11 cellular contexts compared by ENCODE assay signal in the genomic region with DNA sequence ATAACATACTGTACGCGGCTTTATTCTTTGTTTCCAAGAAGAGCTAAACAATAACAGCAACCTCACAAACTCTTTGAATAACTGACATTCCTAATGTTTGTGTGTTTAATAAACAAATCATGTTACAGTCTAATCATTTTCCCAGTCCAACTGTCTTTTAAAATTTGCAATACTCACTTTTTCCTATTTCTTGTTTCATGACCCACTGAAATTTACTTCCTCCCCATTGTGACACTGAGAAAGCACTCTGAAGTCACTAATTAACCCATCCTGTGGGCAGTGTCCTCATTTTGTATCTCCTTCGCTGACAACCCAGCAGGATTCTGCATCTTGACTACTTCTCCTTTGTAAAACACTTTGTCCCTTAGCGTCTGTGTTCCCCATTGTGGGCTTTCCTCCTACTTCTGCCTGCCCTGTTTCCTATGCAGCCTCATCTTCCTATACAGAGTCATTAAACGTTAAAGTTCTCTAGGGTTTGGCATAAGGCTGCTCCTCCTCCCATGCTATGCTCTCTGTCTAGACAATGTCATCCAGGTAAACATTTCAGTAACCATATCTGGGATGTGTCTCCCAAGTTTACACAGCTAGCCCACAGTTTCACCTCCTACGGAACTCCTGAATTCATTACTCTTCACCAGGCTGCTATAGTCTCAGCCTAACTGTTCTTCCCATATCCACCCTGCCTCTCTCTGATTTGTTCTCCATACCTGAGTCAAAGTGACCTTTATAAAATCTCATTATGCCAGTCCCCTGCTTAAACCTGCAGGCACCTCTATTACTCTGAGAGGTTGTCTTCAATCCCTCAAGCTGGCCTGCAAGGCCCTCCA.
A peak's percentile ranks its signal among the peaks of the same experiment; 100 is the strongest.
DNase-seq lines count a peak whose midpoint lies in the region; FAIRE-seq and TF ChIP-seq lines count a peak whose summit lies in the region.
"Had no signal": no experiment of that assay in that cellular context is flagged by ENCODE, and none has a peak within 500 bp of the region (broad histone marks: within the 10 kb centered on the region; RNA-seq: fewer than 3 reads in every experiment).

No MANE protein-coding gene starts in this region.

- no peak overlapping the region for H2BK5ac ChIP-seq in trophoblast cell (ENCODE audit: low read depth, low read length, poor library complexity)

- H3K23ac ChIP-seq in trophoblast cell (ENCODE audit: low read length), result no peak overlapping the region

- peak overlapping the region; percentile 20 for H4K91ac ChIP-seq in trophoblast cell (ENCODE audit: low read depth, low read length)

- H4K12ac ChIP-seq in trophoblast cell (ENCODE audit: low read depth, low read length), result no peak overlapping the region

- H4K8ac ChIP-seq in trophoblast cell (ENCODE audit: low read depth, low read length), result peak overlapping the region; percentile 24

- H3K27ac ChIP-seq in esophagus muscularis mucosa (replicated peaks in 1 of 4), result peak overlapping the region; percentile 69 to 84 (median 78)
- no peak overlapping the region for H3K27ac ChIP-seq in trophoblast cell (ENCODE audit: low read depth, low read length)
- H3K27ac ChIP-seq in kidney (ENCODE audit: low read depth in 2 of 2, low read length in 2 of 2), result no peak overlapping the region
- H3K27ac ChIP-seq: KMS-11, prostate gland had no signal

- H3K4me1 ChIP-seq in esophagus muscularis mucosa (peaks cover 0 to 72% (median 59%) of the 10 kb centered on the region in 4 donors), trophoblast cell (ENCODE audit: control insufficient read depth in 1 of 2, insufficient read depth in 2 of 2, low read length in 2 of 2) (peaks cover 10 to 11% of the 10 kb centered on the region in 2 experiments), kidney (ENCODE audit: control insufficient read depth in 1 of 2, insufficient read depth in 1 of 2, low read depth in 1 of 2, low read length in 2 of 2) (peaks cover 0 to 4% of the 10 kb centered on the region in 2 donors)
- H3K4me1 ChIP-seq: prostate gland had no signal

- intact Hi-C loops in esophagus muscularis mucosa (cut with DNase I) (no loop called here), kidney (cut with DNase I) (no loop called here)

- no peak overlapping the region for H3K9ac ChIP-seq in trophoblast cell (ENCODE audit: low read length)
- no peak overlapping the region for H3K9ac ChIP-seq in kidney (ENCODE audit: low read length in 2 of 2)
- H3K9ac ChIP-seq: KMS-11 had no signal

- H3K36me3 ChIP-seq in esophagus muscularis mucosa (no peaks in the 10 kb centered on the region), trophoblast cell (ENCODE audit: control insufficient read depth in 1 of 2, insufficient read depth in 2 of 2, low read length in 2 of 2) (no peaks in the 10 kb centered on the region), kidney (ENCODE audit: control insufficient read depth in 1 of 2, insufficient read depth in 2 of 2, low read length in 2 of 2) (no peaks in the 10 kb centered on the region)
- H3K36me3 ChIP-seq: prostate gland had no signal

- peaks cover 3% of the 10 kb centered on the region for H3K79me1 ChIP-seq in trophoblast cell (ENCODE audit: low read length)

- FAIRE-seq in GM18507 (lab: Jason Lieb, UNC) (peak; percentile 12), kidney (lab: Jason Lieb, UNC) (no peak)
- FAIRE-seq: GM12892 had no signal

- H3K18ac ChIP-seq in trophoblast cell (ENCODE audit: low read length), result no peak overlapping the region

- H2BK120ac ChIP-seq in trophoblast cell (ENCODE audit: insufficient read depth, low read length, poor library complexity), result no peak overlapping the region

- no peak for DNase-seq in GM18507 (ENCODE audit: extremely low spot score, insufficient read length, low read depth)
- peak; percentile 73 to 97 for DNase-seq in NOMO-1 (lab: John Stamatoyannopoulos, UW; ENCODE audit: unreplicated experiment in 2 of 2)
- no peak for DNase-seq in esophagus muscularis mucosa (ENCODE audit: extremely low spot score)
- no peak for DNase-seq in trophoblast cell
- no peak for DNase-seq in NCI-H2171 (lab: John Stamatoyannopoulos, UW)
- DNase-seq in kidney, result no peak
- DNase-seq in activated T-cell treated with anti-CD3 and anti-CD28 coated beads, Interleukin-2, amount 50 U/mL, for 1 hour, result no peak
- DNase-seq in NCI-H524 (lab: John Stamatoyannopoulos, UW), result no peak

- no peak for TF ChIP-seq POLR2A in esophagus muscularis mucosa (IDR thresholded peaks at IDR 0.05; ENCODE audit: low read depth)

- H2AFZ ChIP-seq in trophoblast cell (ENCODE audit: insufficient read depth, low read length, poor library complexity), result no peak overlapping the region

- no peak overlapping the region for H3K4me3 ChIP-seq in esophagus muscularis mucosa
- H3K4me3 ChIP-seq in trophoblast cell (ENCODE audit: low read depth, low read length), result no peak overlapping the region
- no peak overlapping the region for H3K4me3 ChIP-seq in kidney (ENCODE audit: low read length in 2 of 2)
- H3K4me3 ChIP-seq: prostate gland had no signal

- no peak overlapping the region for H2AK5ac ChIP-seq in trophoblast cell (ENCODE audit: low read length)

- no peak overlapping the region for H3K4ac ChIP-seq in trophoblast cell (ENCODE audit: low read depth, low read length)

- H3K27me3 ChIP-seq in esophagus muscularis mucosa, result no peaks in the 10 kb centered on the region
- H3K27me3 ChIP-seq in trophoblast cell (ENCODE audit: insufficient read depth, low read length), result no peaks in the 10 kb centered on the region

- H3K79me2 ChIP-seq in trophoblast cell (ENCODE audit: control insufficient read depth, insufficient read depth, low read length, poor library complexity), result no peaks in the 10 kb centered on the region

- peak overlapping the region; percentile 77 for H2BK12ac ChIP-seq in trophoblast cell (ENCODE audit: low read length)

- TF ChIP-seq CTCF in esophagus muscularis mucosa (IDR thresholded peaks at IDR 0.05), result no peak
- TF ChIP-seq CTCF in kidney (IDR thresholded peaks at IDR 0.05; ENCODE audit: borderline replicate concordance, extremely low read depth, insufficient read depth), result no peak

- no peak for TF ChIP-seq EP300 in esophagus muscularis mucosa (IDR thresholded peaks at IDR 0.05)

- WGBS in esophagus muscularis mucosa, result 51% methylated on average over 6 of the region's 6 CpGs
- no CpG with 5 or more reads among the region's 6 CpGs for WGBS in trophoblast cell (ENCODE audit: extremely low coverage, insufficient coverage, insufficient read length)

- H3K9me3 ChIP-seq in esophagus muscularis mucosa (no peaks in the 10 kb centered on the region), trophoblast cell (ENCODE audit: insufficient read depth, low read depth, low read length) (no peaks in the 10 kb centered on the region), kidney (ENCODE audit: control insufficient read depth in 1 of 2, low read length in 2 of 2) (no peaks in the 10 kb centered on the region)
- H3K9me3 ChIP-seq: prostate gland had no signal

- no peak overlapping the region for H3K14ac ChIP-seq in trophoblast cell (ENCODE audit: low read length)

- H3K4me2 ChIP-seq in trophoblast cell (ENCODE audit: low read length), result no peak overlapping the region
- H3K4me2 ChIP-seq: KMS-11 had no signal

Comparison
In these comparisons a context has a peak if more than half of its experiments do, and no peak if none do; other contexts are left out.
1. DNase-seq: peak in NOMO-1 (2 of 2); none in GM18507 (single experiment), esophagus muscularis mucosa (single experiment), trophoblast cell (0 of 2), NCI-H2171 (single experiment), kidney (single experiment), activated T-cell treated with anti-CD3 and anti-CD28 coated beads, Interleukin-2, amount 50 U/mL, for 1 hour (single experiment) and NCI-H524 (0 of 2).
2. H3K27ac ChIP-seq: peak in esophagus muscularis mucosa (4 of 4); none in trophoblast cell (single experiment) and kidney (0 of 2).